Comparison of ENCODE assay signal across 24 cellular contexts in genomic region chr13:29453657-29454056, GRCh38.
DNase-seq lines count a peak whose midpoint lies in the region; ATAC-seq and TF ChIP-seq lines count a peak whose summit lies in the region.
"Had no signal": no experiment of that assay in that cellular context is flagged by ENCODE, and none has a peak within 500 bp of the region (broad histone marks: within the 10 kb centered on the region; RNA-seq: fewer than 3 reads in every experiment).

No MANE protein-coding gene starts in this region.

- POLR2A ChIA-PET in activated CD8-positive, alpha-beta T cell treated with anti-CD3 and anti-CD28 coated beads, Interleukin-2, amount 10 ng/mL, durations not matched to agents 7 days and 5 days (lab: Charles Lee), result no interaction called here

- H3K4me3 Mint-ChIP-seq in activated CD8-positive, alpha-beta T cell treated with anti-CD3 and anti-CD28 coated beads, Interleukin-2, amount 10 ng/mL, durations not matched to agents 7 days and 5 days, result no peak overlapping the region
- H3K4me3 Mint-ChIP-seq in mesothelial cell of epicardium, result no peak overlapping the region
- H3K4me3 Mint-ChIP-seq: CD4-positive, CD25-positive, alpha-beta regulatory T cell had no signal

- no peak for DNase-seq in cardiac muscle cell (ENCODE audit: low read depth in 1 of 2, low spot score in 1 of 2)
- no peak for DNase-seq in right atrium auricular region (ENCODE audit: low spot score)
- DNase-seq in fibroblast of villous mesenchyme (ENCODE audit: low read depth), result peak; percentile 58
- no peak for DNase-seq in NCI-H2227 (lab: John Stamatoyannopoulos, UW; ENCODE audit: unreplicated experiment)
- no peak for DNase-seq in activated CD8-positive, alpha-beta T cell treated with anti-CD3 and anti-CD28 coated beads, Interleukin-2, amount 10 ng/mL, durations not matched to agents 7 days and 5 days
- DNase-seq in mesothelial cell of epicardium (ENCODE audit: low spot score in 2 of 2, unreplicated experiment in 2 of 2), result no peak
- DNase-seq in head of caudate nucleus, result no peak
- DNase-seq: 8988T; ACHN; CD4-positive, CD25-positive, alpha-beta regulatory T cell; DMS153; HCEC 1CT; KG1; MG63; NCI-H1105 treated with DMSO at 0.1 percent for 48 hours; NCI-H2029 treated with DMSO at 0.1 percent for 48 hours; NCI-H226; NCI-H510A; NCI-H69; SHP77 treated with DMSO at 0.1 percent for 48 hours had no signal

- ATAC-seq in activated CD8-positive, alpha-beta T cell treated with anti-CD3 and anti-CD28 coated beads, Interleukin-2, amount 10 ng/mL, durations not matched to agents 7 days and 5 days, result no peak
- ATAC-seq: Panc1 had no signal

- CTCF ChIA-PET in activated CD8-positive, alpha-beta T cell treated with anti-CD3 and anti-CD28 coated beads, Interleukin-2, amount 10 ng/mL, durations not matched to agents 7 days and 5 days (lab: Charles Lee), result interaction anchor here (1.1 to 1.4 kb wide), 2 partner anchors 18 kb away, joined by 3 to 5 read pairs; no protein-coding TSS in a partner anchor

- H3K4me3 ChIP-seq in cardiac muscle cell (no peak overlapping the region), right atrium auricular region (no peak overlapping the region), fibroblast of villous mesenchyme (ENCODE audit: low read depth, low read length) (no peak overlapping the region)
- H3K4me3 ChIP-seq: BLaER1, MG63 had no signal

- H3K36me3 ChIP-seq in cardiac muscle cell (no peaks in the 10 kb centered on the region), right atrium auricular region (no peaks in the 10 kb centered on the region)
- H3K36me3 ChIP-seq: BLaER1, MG63 had no signal

- H3K4me1 Mint-ChIP-seq in activated CD8-positive, alpha-beta T cell treated with anti-CD3 and anti-CD28 coated beads, Interleukin-2, amount 10 ng/mL, durations not matched to agents 7 days and 5 days (ENCODE audit: low read depth), result no peaks in the 10 kb centered on the region
- H3K4me1 Mint-ChIP-seq in mesothelial cell of epicardium, result peaks cover 19% of the 10 kb centered on the region
- H3K4me1 Mint-ChIP-seq: CD4-positive, CD25-positive, alpha-beta regulatory T cell had no signal

- H3K9me3 ChIP-seq in cardiac muscle cell (ENCODE audit: low read depth) (no peaks in the 10 kb centered on the region), right atrium auricular region (no peaks in the 10 kb centered on the region)
- H3K9me3 ChIP-seq: BLaER1, MG63 had no signal

- H3K4me1 ChIP-seq in cardiac muscle cell (ENCODE audit: low read depth), result no peaks in the 10 kb centered on the region
- H3K4me1 ChIP-seq in right atrium auricular region, result peaks cover 0 to 17% of the 10 kb centered on the region in 2 donors
- H3K4me1 ChIP-seq: BLaER1 had no signal

- TF ChIP-seq CTCF in cardiac muscle cell (IDR thresholded peaks at IDR 0.05; ENCODE audit: low read depth, low read length), result no peak
- TF ChIP-seq CTCF in right atrium auricular region (IDR thresholded peaks at IDR 0.05), result no peak
- TF ChIP-seq CTCF in VCaP (conservative IDR thresholded peaks at IDR 0.05), result no peak
- no peak for TF ChIP-seq CTCF in fibroblast of villous mesenchyme (IDR thresholded peaks at IDR 0.05; ENCODE audit: insufficient read depth, low read depth, low read length)
- TF ChIP-seq CTCF in mesothelial cell of epicardium (IDR thresholded peaks at IDR 0.05; ENCODE audit: unreplicated experiment), result no peak

- intact Hi-C loops in head of caudate nucleus (cut with DNase I), result no loop called here

- H3K27me3 ChIP-seq in cardiac muscle cell, result no peaks in the 10 kb centered on the region
- H3K27me3 ChIP-seq in right atrium auricular region, result no peaks in the 10 kb centered on the region
- H3K27me3 ChIP-seq: BLaER1, MG63 had no signal

- H3K36me3 Mint-ChIP-seq in activated CD8-positive, alpha-beta T cell treated with anti-CD3 and anti-CD28 coated beads, Interleukin-2, amount 10 ng/mL, durations not matched to agents 7 days and 5 days (ENCODE audit: low read depth), result no peaks in the 10 kb centered on the region
- no peaks in the 10 kb centered on the region for H3K36me3 Mint-ChIP-seq in mesothelial cell of epicardium
- H3K36me3 Mint-ChIP-seq: CD4-positive, CD25-positive, alpha-beta regulatory T cell had no signal

- peaks cover 20% of the 10 kb centered on the region for H3K27me3 Mint-ChIP-seq in activated CD8-positive, alpha-beta T cell treated with anti-CD3 and anti-CD28 coated beads, Interleukin-2, amount 10 ng/mL, durations not matched to agents 7 days and 5 days (ENCODE audit: low read depth)
- peaks cover 7% of the 10 kb centered on the region for H3K27me3 Mint-ChIP-seq in mesothelial cell of epicardium (ENCODE audit: low read depth)

- H3K9me3 Mint-ChIP-seq in activated CD8-positive, alpha-beta T cell treated with anti-CD3 and anti-CD28 coated beads, Interleukin-2, amount 10 ng/mL, durations not matched to agents 7 days and 5 days (ENCODE audit: insufficient read depth), result no peaks in the 10 kb centered on the region
- peaks cover 8% of the 10 kb centered on the region for H3K9me3 Mint-ChIP-seq in mesothelial cell of epicardium

- no peak overlapping the region for H3K27ac Mint-ChIP-seq in activated CD8-positive, alpha-beta T cell treated with anti-CD3 and anti-CD28 coated beads, Interleukin-2, amount 10 ng/mL, durations not matched to agents 7 days and 5 days
- no peak overlapping the region for H3K27ac Mint-ChIP-seq in mesothelial cell of epicardium
- H3K27ac Mint-ChIP-seq: CD4-positive, CD25-positive, alpha-beta regulatory T cell had no signal

- H3K27ac ChIP-seq in cardiac muscle cell, result peak overlapping the region; percentile 6
- H3K27ac ChIP-seq in right atrium auricular region, result peak overlapping the region in 1 of 2 donors; percentile 19
- peak overlapping the region; percentile 43 for H3K27ac ChIP-seq in VCaP
- H3K27ac ChIP-seq: BLaER1, RWPE1 had no signal
